ENCODE assay signal across 10 cellular contexts in genomic region chr17:40106760-40107265, GRCh38. TPM values are rescaled to one million over a fixed set of nuclear protein-coding genes. Genes with fewer than 3 reads are reported as not detected.
DNase-seq lines count a peak whose midpoint lies in the region; ATAC-seq, FAIRE-seq and TF ChIP-seq lines count a peak whose summit lies in the region.
"Had no signal": no experiment of that assay in that cellular context is flagged by ENCODE, and none has a peak within 500 bp of the region (broad histone marks: within the 10 kb centered on the region; RNA-seq: fewer than 3 reads in every experiment).

No MANE protein-coding gene starts in this region.

- H3K4me3 ChIP-seq in GM23248 = no peak overlapping the region
- peak overlapping the region; percentile 8 for H3K4me3 ChIP-seq in adipocyte (ENCODE audit: low read length)
- peak overlapping the region in 1 of 3 experiments; percentile 36; a peak in 1 of 6 replicates for H3K4me3 ChIP-seq in HepG2 (replicated peaks in 1 of 3; ENCODE audit: insufficient read depth in 1 of 3, low read depth in 2 of 3, low read length in 3 of 3)
- peak overlapping the region; percentile 44 to 68 (median 55) for H3K4me3 ChIP-seq in skeletal muscle tissue (ENCODE audit: low read length in 3 of 3)

- DNase-seq in GM23248 = no peak
- DNase-seq in adipocyte (ENCODE audit: low read depth) = no peak
- no peak for DNase-seq in HepG2 (ENCODE audit: low spot score)
- no peak for DNase-seq in SW 1271 (lab: John Stamatoyannopoulos, UW)
- no peak for DNase-seq in dedifferentiated amniotic fluid mesenchymal stem cell (ENCODE audit: extremely low spot score)
- DNase-seq in activated gamma-delta T cell treated with Interleukin-2 at 50 U/mL for 16 hours = no peak
- DNase-seq in NCI-H2107 treated with DMSO at 0.1 percent for 48 hours (lab: John Stamatoyannopoulos, UW; ENCODE audit: unreplicated experiment) = no peak
- DNase-seq: activated CD4-positive, alpha-beta T cell treated with anti-CD3 and anti-CD28 coated beads, Interleukin-2, amount 10 ng/mL, durations not matched to agents 24 days and 14 days; EL had no signal

- H4K20me1 ChIP-seq in GM23248 (ENCODE audit: insufficient read depth) (no peaks in the 10 kb centered on the region), HepG2 (ENCODE audit: insufficient read depth, low read length) (no peaks in the 10 kb centered on the region)

- H3K9me2 ChIP-seq in GM23248 (ENCODE audit: insufficient read depth) = no peaks in the 10 kb centered on the region

- 0 out of 3 replicates have a peak, but pooled peaks have one; percentile 4 for ATAC-seq in HepG2

- no peaks in the 10 kb centered on the region for H3K79me2 ChIP-seq in GM23248 (ENCODE audit: insufficient read depth)
- H3K79me2 ChIP-seq in HepG2 (ENCODE audit: insufficient read depth, low read length) = no peaks in the 10 kb centered on the region

- no peak for FAIRE-seq in HepG2 (lab: Jason Lieb, UNC)

- intact Hi-C loops in HepG2 (cut with micrococcal nuclease; ENCODE audit: unreplicated experiment) = loop anchor here (5.0 to 10.0 kb wide), 2 partner anchors 182 to 1355 kb away; partner anchors contain the start of genes LRRC3C, ORMDL3 and PSMB3

- H3K27ac ChIP-seq in GM23248 = peak overlapping the region; percentile 88; the same call in 1 of the 2 replicates
- no peak overlapping the region for H3K27ac ChIP-seq in HepG2 (ENCODE audit: extremely low read length, insufficient read depth, low read length)
- H3K27ac ChIP-seq in skeletal muscle tissue (ENCODE audit: low read depth, low read length) = peak overlapping the region; percentile 99

- H3K36me3 ChIP-seq in GM23248 (ENCODE audit: low read depth) (no peaks in the 10 kb centered on the region), adipocyte (ENCODE audit: control insufficient read depth, insufficient read depth, low read length, severe bottlenecking) (no peaks in the 10 kb centered on the region), HepG2 (replicated peaks in 1 of 2; ENCODE audit: control insufficient read depth in 1 of 2, insufficient read depth in 2 of 2, low read length in 2 of 2) (no peaks in the 10 kb centered on the region), skeletal muscle tissue (ENCODE audit: control insufficient read depth in 3 of 3, insufficient read depth in 3 of 3, low read length in 3 of 3) (no peaks in the 10 kb centered on the region)

- 32 to 36% methylated on average over 10 to 12 of the region's 12 CpGs for WGBS in GM23248 (ENCODE audit: low coverage in 1 of 2, low lambda C conversion rate in 2 of 2, missing lambda C conversion rate in 2 of 2), 2 experiments
- WGBS in HepG2 (ENCODE audit: low lambda C conversion rate) = 14% methylated on average over 12 of the region's 12 CpGs

- TF ChIP-seq CTCF in HepG2 (CRISPR knock-in tag; IDR thresholded peaks at IDR 0.05) = no peak

- in situ Hi-C loops in GM23248 (cut with MboI) = no loop called here
- in situ Hi-C loops in HepG2 (cut with HindIII; ENCODE audit: extremely low pct_ligation_motif_present, low pct_unique_long_range_greater_than_20kb) = no loop called here

- H3F3A ChIP-seq in GM23248 (ENCODE audit: insufficient read depth) = peaks cover 34% of the 10 kb centered on the region

- H3K4me2 ChIP-seq in GM23248 (ENCODE audit: unreplicated experiment) (no peak overlapping the region), HepG2 (ENCODE audit: low read depth, low read length) (peak overlapping the region; percentile 79)

- peaks cover 55% of the 10 kb centered on the region for H3K4me1 ChIP-seq in GM23248 (ENCODE audit: insufficient read depth)
- peaks cover 72% of the 10 kb centered on the region for H3K4me1 ChIP-seq in adipocyte (ENCODE audit: control insufficient read depth, insufficient read depth, low read length)
- H3K4me1 ChIP-seq in HepG2 (ENCODE audit: insufficient read depth, low read length) = peaks cover 100% of the 10 kb centered on the region
- peaks cover 92 to 96% (median 95%) of the 10 kb centered on the region in 3 donors for H3K4me1 ChIP-seq in skeletal muscle tissue (ENCODE audit: control insufficient read depth in 3 of 3, insufficient read depth in 3 of 3, low read length in 3 of 3)

- H3K27me3 ChIP-seq in GM23248 (replicated peaks; ENCODE audit: insufficient read depth) (no peaks in the 10 kb centered on the region), adipocyte (replicated peaks; ENCODE audit: control insufficient read depth, insufficient read depth, low read length) (no peaks in the 10 kb centered on the region), HepG2 (ENCODE audit: control insufficient read depth in 1 of 2, insufficient read depth in 2 of 2, low read length in 2 of 2) (peaks cover 0 to 9% of the 10 kb centered on the region in 2 experiments; a peak in 1 of 5 replicates), skeletal muscle tissue (ENCODE audit: control insufficient read depth in 3 of 3, insufficient read depth in 3 of 3, low read length in 3 of 3) (no peaks in the 10 kb centered on the region)

- TF ChIP-seq RAD21 in HepG2 (CRISPR knock-in tag; IDR thresholded peaks at IDR 0.05) = no peak

- H3K9ac ChIP-seq in GM23248 (0 out of 2 replicates have a peak overlapping the region, but pooled peaks have one; percentile 82), adipocyte (ENCODE audit: low read length) (peak overlapping the region; percentile 81), HepG2 (ENCODE audit: insufficient read depth, low read depth, low read length) (peak overlapping the region; percentile 35; the same call in 1 of the 2 replicates), skeletal muscle tissue (ENCODE audit: low read depth in 1 of 3, low read length in 3 of 3) (peak overlapping the region; percentile 42 to 95 (median 83))

- no peak for TF ChIP-seq EP300 in HepG2 (IDR thresholded peaks at IDR 0.05; ENCODE audit: low read depth in 2 of 2, low read length in 2 of 2)
- TF ChIP-seq EP300 in HepG2 (CRISPR knock-in tag; IDR thresholded peaks at IDR 0.05; ENCODE audit: borderline replicate concordance) = no peak

- POLR2A ChIA-PET in HepG2 (lab: Yijun Ruan, JAX) = interaction anchor here (0.6 to 1.7 kb wide), 6 partner anchors 8 to 33 kb away, joined by 3 to 16 read pairs (median 4); partner anchors contain the start of genes CASC3 and MSL1

- H3K9me3 ChIP-seq in GM23248 (ENCODE audit: low read depth) (no peaks in the 10 kb centered on the region), adipocyte (ENCODE audit: control insufficient read depth, low read length) (no peaks in the 10 kb centered on the region), HepG2 (ENCODE audit: low read length) (no peaks in the 10 kb centered on the region), skeletal muscle tissue (ENCODE audit: control insufficient read depth in 3 of 3, low read length in 3 of 3) (no peaks in the 10 kb centered on the region)

- no peak overlapping the region for H2AFZ ChIP-seq in GM23248
- H2AFZ ChIP-seq in HepG2 (ENCODE audit: low read length) = no peak overlapping the region

- CTCF ChIA-PET in HepG2 (lab: Yijun Ruan, JAX; ENCODE audit: low intra/inter-chr PET ratio, low total read pairs) = no interaction called here

- TF ChIP-seq POLR2A in HepG2 (IDR thresholded peaks at IDR 0.05; ENCODE audit: insufficient read depth in 1 of 2, low read depth in 2 of 2, low read length in 2 of 2) = no peak

- no TSS peak for BruUV-seq in HepG2 (replicated peaks; lab: Mats Ljungman, UMichigan)

RNA-seq across cellular contexts. Expression of gene NR1D1, which starts 6.4 kb away (rescaled TPM):
- 0.76 and 2.4 TPM in 2 replicates for total RNA-seq in GM23248 (2014; rRNA removed; shearing (Covaris generic))
- 4.6 and 5.4 TPM in 2 replicates for polyA plus RNA-seq in GM23248 (2016; fragmentation: Nextera tagmentation; extraction: Ambion mirVana)
- total RNA-seq in HepG2 (2016; rRNA removed; fragmentation: Illumina TruSeq; extraction: Trizol) = 1.4 and 2.1 TPM in 2 replicates
- total RNA-seq in HepG2 (2016; cell fraction: cytosol; rRNA removed; fragmentation: Illumina TruSeq; extraction: Trizol; ENCODE audit: low read depth) = 0.88 and 1.1 TPM in 2 replicates
- total RNA-seq in HepG2 (2016; cell fraction: insoluble cytoplasmic fraction; rRNA removed; fragmentation: Illumina TruSeq; extraction: Trizol) = 1.2 and 1.8 TPM in 2 replicates
- 2.2 and 2.4 TPM in 2 replicates for total RNA-seq in HepG2 (2016; cell fraction: membrane; rRNA removed; fragmentation: Illumina TruSeq; extraction: Trizol)
- total RNA-seq in HepG2 (2016; cell fraction: nucleus; rRNA removed; fragmentation: Illumina TruSeq; extraction: Trizol) = 3.4 and 4.3 TPM in 2 replicates
- 2.7 and 3.6 TPM in 2 replicates for polyA plus RNA-seq in HepG2 (2011; rRNA removed)
- 1.5 and 1.6 TPM in 2 replicates for polyA plus RNA-seq in HepG2 (2011; cell fraction: cytosol; rRNA removed)
- polyA plus RNA-seq in HepG2 (2011; cell fraction: nucleus; rRNA removed) = 20.3 and 22.7 TPM in 2 replicates
- polyA plus RNA-seq in HepG2 (2012) = 11.1 and 19.6 TPM in 2 replicates
- polyA plus RNA-seq in HepG2 (2016; cell fraction: cytosol; fragmentation: Illumina TruSeq; extraction: Trizol; ENCODE audit: low read depth) = 0.95 and 1.1 TPM in 2 replicates
- 3.8 and 5.8 TPM in 2 replicates for polyA plus RNA-seq in HepG2 (2016; cell fraction: insoluble cytoplasmic fraction; fragmentation: Illumina TruSeq; extraction: Trizol; ENCODE audit: low read depth)
- polyA plus RNA-seq in HepG2 (2016; cell fraction: membrane; fragmentation: Illumina TruSeq; extraction: Trizol; ENCODE audit: low read depth) = 2.5 and 3.4 TPM in 2 replicates
- 9.5 and 10.0 TPM in 2 replicates for polyA plus RNA-seq in HepG2 (2016; cell fraction: nucleus; fragmentation: Illumina TruSeq; extraction: Trizol; ENCODE audit: insufficient read depth, low read depth)
- 3.3 and 6.7 TPM in 2 replicates for polyA minus RNA-seq in HepG2 (2011; rRNA and poly(A)+ RNA removed; ENCODE audit: low replicate concordance)
- 4.5 and 6.5 TPM in 2 replicates for polyA minus RNA-seq in HepG2 (2011; cell fraction: cytosol; rRNA and poly(A)+ RNA removed)
- 7.6 and 8.1 TPM in 2 replicates for polyA minus RNA-seq in HepG2 (2011; cell fraction: nucleus; rRNA and poly(A)+ RNA removed)
- total RNA-seq in skeletal muscle tissue = 1.0 TPM

RNA-seq across cellular contexts. Expression of gene MSL1, which starts 15.0 kb away (rescaled TPM):
- 45.3 and 76.1 TPM in 2 replicates for total RNA-seq in GM23248 (2014; rRNA removed; shearing (Covaris generic))
- polyA plus RNA-seq in GM23248 (2016; fragmentation: Nextera tagmentation; extraction: Ambion mirVana) (8.9 and 9.0 TPM in 2 replicates), HepG2 (2011; rRNA removed) (54.6 and 63.8 TPM in 2 replicates)
- total RNA-seq in HepG2 (2016; rRNA removed; fragmentation: Illumina TruSeq; extraction: Trizol) (76.1 and 88.5 TPM in 2 replicates), skeletal muscle tissue (53.8 TPM)
- 23.3 and 23.6 TPM in 2 replicates for total RNA-seq in HepG2 (2016; cell fraction: cytosol; rRNA removed; fragmentation: Illumina TruSeq; extraction: Trizol; ENCODE audit: low read depth)
- 62.6 and 89.2 TPM in 2 replicates for total RNA-seq in HepG2 (2016; cell fraction: insoluble cytoplasmic fraction; rRNA removed; fragmentation: Illumina TruSeq; extraction: Trizol)
- 50.5 and 57.1 TPM in 2 replicates for total RNA-seq in HepG2 (2016; cell fraction: membrane; rRNA removed; fragmentation: Illumina TruSeq; extraction: Trizol)
- 82.0 and 93.0 TPM in 2 replicates for total RNA-seq in HepG2 (2016; cell fraction: nucleus; rRNA removed; fragmentation: Illumina TruSeq; extraction: Trizol)
- 19.7 and 28.8 TPM in 2 replicates for polyA plus RNA-seq in HepG2 (2011; cell fraction: cytosol; rRNA removed)
- 90.9 and 114 TPM in 2 replicates for polyA plus RNA-seq in HepG2 (2011; cell fraction: nucleus; rRNA removed)
- polyA plus RNA-seq in HepG2 (2012) = 89.3 and 98.8 TPM in 2 replicates
- polyA plus RNA-seq in HepG2 (2016; cell fraction: cytosol; fragmentation: Illumina TruSeq; extraction: Trizol; ENCODE audit: low read depth) = 10.1 and 10.5 TPM in 2 replicates
- 77.5 and 94.3 TPM in 2 replicates for polyA plus RNA-seq in HepG2 (2016; cell fraction: insoluble cytoplasmic fraction; fragmentation: Illumina TruSeq; extraction: Trizol; ENCODE audit: low read depth)
- 34.7 and 36.6 TPM in 2 replicates for polyA plus RNA-seq in HepG2 (2016; cell fraction: membrane; fragmentation: Illumina TruSeq; extraction: Trizol; ENCODE audit: low read depth)
- 173 TPM in 2 replicates for polyA plus RNA-seq in HepG2 (2016; cell fraction: nucleus; fragmentation: Illumina TruSeq; extraction: Trizol; ENCODE audit: insufficient read depth, low read depth)
- polyA minus RNA-seq in HepG2 (2011; rRNA and poly(A)+ RNA removed; ENCODE audit: low replicate concordance) = 21.1 and 21.8 TPM in 2 replicates
- polyA minus RNA-seq in HepG2 (2011; cell fraction: cytosol; rRNA and poly(A)+ RNA removed) = 50.3 and 50.4 TPM in 2 replicates
- polyA minus RNA-seq in HepG2 (2011; cell fraction: nucleus; rRNA and poly(A)+ RNA removed) = 107 and 131 TPM in 2 replicates

RNA-seq across cellular contexts. Expression of gene CASC3, which starts 33.5 kb away (rescaled TPM):
- total RNA-seq in GM23248 (2014; rRNA removed; shearing (Covaris generic)) = 28.7 and 49.3 TPM in 2 replicates
- 37.1 and 39.1 TPM in 2 replicates for polyA plus RNA-seq in GM23248 (2016; fragmentation: Nextera tagmentation; extraction: Ambion mirVana)
- 29.6 and 30.8 TPM in 2 replicates for total RNA-seq in HepG2 (2016; rRNA removed; fragmentation: Illumina TruSeq; extraction: Trizol)
- total RNA-seq in HepG2 (2016; cell fraction: cytosol; rRNA removed; fragmentation: Illumina TruSeq; extraction: Trizol; ENCODE audit: low read depth) = 27.8 and 32.3 TPM in 2 replicates
- total RNA-seq in HepG2 (2016; cell fraction: insoluble cytoplasmic fraction; rRNA removed; fragmentation: Illumina TruSeq; extraction: Trizol) = 26.4 and 32.2 TPM in 2 replicates
- 28.8 and 30.1 TPM in 2 replicates for total RNA-seq in HepG2 (2016; cell fraction: membrane; rRNA removed; fragmentation: Illumina TruSeq; extraction: Trizol)
- 30.8 and 38.1 TPM in 2 replicates for total RNA-seq in HepG2 (2016; cell fraction: nucleus; rRNA removed; fragmentation: Illumina TruSeq; extraction: Trizol)
- 60.9 and 62.9 TPM in 2 replicates for polyA plus RNA-seq in HepG2 (2011; rRNA removed)
- 25.1 and 35.9 TPM in 2 replicates for polyA plus RNA-seq in HepG2 (2011; cell fraction: cytosol; rRNA removed)
- polyA plus RNA-seq in HepG2 (2011; cell fraction: nucleus; rRNA removed) = 142 and 152 TPM in 2 replicates
- 70.7 and 76.1 TPM in 2 replicates for polyA plus RNA-seq in HepG2 (2012)
- 5.4 and 6.1 TPM in 2 replicates for polyA plus RNA-seq in HepG2 (2016; cell fraction: cytosol; fragmentation: Illumina TruSeq; extraction: Trizol; ENCODE audit: low read depth)
- polyA plus RNA-seq in HepG2 (2016; cell fraction: insoluble cytoplasmic fraction; fragmentation: Illumina TruSeq; extraction: Trizol; ENCODE audit: low read depth) = 32.0 and 41.3 TPM in 2 replicates
- polyA plus RNA-seq in HepG2 (2016; cell fraction: membrane; fragmentation: Illumina TruSeq; extraction: Trizol; ENCODE audit: low read depth) = 18.7 and 20.0 TPM in 2 replicates
- 74.6 and 84.0 TPM in 2 replicates for polyA plus RNA-seq in HepG2 (2016; cell fraction: nucleus; fragmentation: Illumina TruSeq; extraction: Trizol; ENCODE audit: insufficient read depth, low read depth)
- 60.8 and 70.8 TPM in 2 replicates for polyA minus RNA-seq in HepG2 (2011; rRNA and poly(A)+ RNA removed; ENCODE audit: low replicate concordance)
- polyA minus RNA-seq in HepG2 (2011; cell fraction: cytosol; rRNA and poly(A)+ RNA removed) = 20.8 and 24.8 TPM in 2 replicates
- polyA minus RNA-seq in HepG2 (2011; cell fraction: nucleus; rRNA and poly(A)+ RNA removed) = 59.5 and 60.8 TPM in 2 replicates
- 21.4 TPM for total RNA-seq in skeletal muscle tissue

RNA-seq across cellular contexts. Expression of gene THRA, which starts 44.0 kb away (rescaled TPM):
- total RNA-seq in GM23248 (2014; rRNA removed; shearing (Covaris generic)) = 33.3 and 36.2 TPM in 2 replicates
- polyA plus RNA-seq in GM23248 (2016; fragmentation: Nextera tagmentation; extraction: Ambion mirVana) = 15.8 and 16.4 TPM in 2 replicates
- total RNA-seq in HepG2 (2016; rRNA removed; fragmentation: Illumina TruSeq; extraction: Trizol) = 9.9 and 10.4 TPM in 2 replicates
- 4.9 and 5.0 TPM in 2 replicates for total RNA-seq in HepG2 (2016; cell fraction: cytosol; rRNA removed; fragmentation: Illumina TruSeq; extraction: Trizol; ENCODE audit: low read depth)
- total RNA-seq in HepG2 (2016; cell fraction: insoluble cytoplasmic fraction; rRNA removed; fragmentation: Illumina TruSeq; extraction: Trizol) = 8.1 and 10.9 TPM in 2 replicates
- 12.8 TPM in 2 replicates for total RNA-seq in HepG2 (2016; cell fraction: membrane; rRNA removed; fragmentation: Illumina TruSeq; extraction: Trizol)
- total RNA-seq in HepG2 (2016; cell fraction: nucleus; rRNA removed; fragmentation: Illumina TruSeq; extraction: Trizol) = 5.9 and 6.8 TPM in 2 replicates
- 8.0 and 8.6 TPM in 2 replicates for polyA plus RNA-seq in HepG2 (2011; rRNA removed)
- 7.7 and 8.0 TPM in 2 replicates for polyA plus RNA-seq in HepG2 (2011; cell fraction: cytosol; rRNA removed)
- polyA plus RNA-seq in HepG2 (2011; cell fraction: nucleus; rRNA removed) = 12.1 and 13.6 TPM in 2 replicates
- 11.6 and 15.5 TPM in 2 replicates for polyA plus RNA-seq in HepG2 (2012)
- 4.3 TPM in 2 replicates for polyA plus RNA-seq in HepG2 (2016; cell fraction: cytosol; fragmentation: Illumina TruSeq; extraction: Trizol; ENCODE audit: low read depth)
- polyA plus RNA-seq in HepG2 (2016; cell fraction: insoluble cytoplasmic fraction; fragmentation: Illumina TruSeq; extraction: Trizol; ENCODE audit: low read depth) = 8.0 and 12.4 TPM in 2 replicates
- 9.9 and 10.7 TPM in 2 replicates for polyA plus RNA-seq in HepG2 (2016; cell fraction: membrane; fragmentation: Illumina TruSeq; extraction: Trizol; ENCODE audit: low read depth)
- 11.5 and 12.3 TPM in 2 replicates for polyA plus RNA-seq in HepG2 (2016; cell fraction: nucleus; fragmentation: Illumina TruSeq; extraction: Trizol; ENCODE audit: insufficient read depth, low read depth)
- 14.3 and 17.9 TPM in 2 replicates for polyA minus RNA-seq in HepG2 (2011; rRNA and poly(A)+ RNA removed; ENCODE audit: low replicate concordance)
- polyA minus RNA-seq in HepG2 (2011; cell fraction: cytosol; rRNA and poly(A)+ RNA removed) = 5.3 and 7.4 TPM in 2 replicates
- polyA minus RNA-seq in HepG2 (2011; cell fraction: nucleus; rRNA and poly(A)+ RNA removed) = 7.2 and 7.5 TPM in 2 replicates
- total RNA-seq in skeletal muscle tissue = 30.8 TPM

RNA-seq across cellular contexts. Expression of gene MED24, which starts 52.6 kb away (rescaled TPM):
- 35.3 and 37.3 TPM in 2 replicates for total RNA-seq in GM23248 (2014; rRNA removed; shearing (Covaris generic))
- polyA plus RNA-seq in GM23248 (2016; fragmentation: Nextera tagmentation; extraction: Ambion mirVana) (33.6 and 35.2 TPM in 2 replicates), HepG2 (2011; rRNA removed) (67.7 and 78.0 TPM in 2 replicates)
- total RNA-seq in HepG2 (2016; rRNA removed; fragmentation: Illumina TruSeq; extraction: Trizol) (51.1 and 66.5 TPM in 2 replicates), skeletal muscle tissue (25.6 TPM)
- 14.5 and 17.6 TPM in 2 replicates for total RNA-seq in HepG2 (2016; cell fraction: cytosol; rRNA removed; fragmentation: Illumina TruSeq; extraction: Trizol; ENCODE audit: low read depth)
- 50.7 and 65.1 TPM in 2 replicates for total RNA-seq in HepG2 (2016; cell fraction: insoluble cytoplasmic fraction; rRNA removed; fragmentation: Illumina TruSeq; extraction: Trizol)
- 26.0 and 27.2 TPM in 2 replicates for total RNA-seq in HepG2 (2016; cell fraction: membrane; rRNA removed; fragmentation: Illumina TruSeq; extraction: Trizol)
- total RNA-seq in HepG2 (2016; cell fraction: nucleus; rRNA removed; fragmentation: Illumina TruSeq; extraction: Trizol) = 65.1 and 70.6 TPM in 2 replicates
- 28.7 and 32.2 TPM in 2 replicates for polyA plus RNA-seq in HepG2 (2011; cell fraction: cytosol; rRNA removed)
- 613 and 896 TPM in 2 replicates for polyA plus RNA-seq in HepG2 (2011; cell fraction: nucleus; rRNA removed)
- 70.6 and 74.6 TPM in 2 replicates for polyA plus RNA-seq in HepG2 (2012)
- 9.7 and 12.0 TPM in 2 replicates for polyA plus RNA-seq in HepG2 (2016; cell fraction: cytosol; fragmentation: Illumina TruSeq; extraction: Trizol; ENCODE audit: low read depth)
- polyA plus RNA-seq in HepG2 (2016; cell fraction: insoluble cytoplasmic fraction; fragmentation: Illumina TruSeq; extraction: Trizol; ENCODE audit: low read depth) = 46.8 and 59.5 TPM in 2 replicates
- 20.4 and 23.8 TPM in 2 replicates for polyA plus RNA-seq in HepG2 (2016; cell fraction: membrane; fragmentation: Illumina TruSeq; extraction: Trizol; ENCODE audit: low read depth)
- polyA plus RNA-seq in HepG2 (2016; cell fraction: nucleus; fragmentation: Illumina TruSeq; extraction: Trizol; ENCODE audit: insufficient read depth, low read depth) = 182 and 188 TPM in 2 replicates
- 133 and 240 TPM in 2 replicates for polyA minus RNA-seq in HepG2 (2011; rRNA and poly(A)+ RNA removed; ENCODE audit: low replicate concordance)
- 49.1 and 58.4 TPM in 2 replicates for polyA minus RNA-seq in HepG2 (2011; cell fraction: cytosol; rRNA and poly(A)+ RNA removed)
- 159 and 161 TPM in 2 replicates for polyA minus RNA-seq in HepG2 (2011; cell fraction: nucleus; rRNA and poly(A)+ RNA removed)
